Comparison of ENCODE assay signal across 8 cellular contexts in the genomic region with DNA sequence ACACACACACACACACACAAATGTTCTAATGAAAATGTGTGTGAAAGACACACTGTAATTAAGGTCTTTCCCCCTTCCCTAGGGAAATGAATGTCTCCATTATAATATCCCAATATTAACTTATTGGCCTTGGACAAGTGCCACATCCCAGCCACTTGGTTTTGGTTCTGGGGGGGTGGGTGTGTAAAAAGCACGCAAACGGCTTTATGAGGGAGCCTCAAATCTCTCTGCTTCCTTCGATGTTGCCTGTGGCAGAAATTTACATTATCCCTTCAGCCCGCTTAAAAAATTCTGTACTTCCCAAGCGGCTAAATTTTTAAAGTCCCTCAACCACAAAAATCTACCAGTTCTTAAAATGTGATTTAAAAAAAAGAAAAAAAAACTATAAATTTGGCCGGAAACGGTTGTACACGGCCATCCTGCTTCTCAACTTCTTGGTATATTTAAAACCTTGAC.
DNase-seq lines count a peak whose midpoint lies in the region; ATAC-seq and TF ChIP-seq lines count a peak whose summit lies in the region.

No MANE protein-coding gene starts in this region.

- H3K27ac ChIP-seq in VCaP, result peak overlapping the region; percentile 96
- H3K27ac ChIP-seq in subcutaneous abdominal adipose tissue (ENCODE audit: low read depth, low read length), result peak overlapping the region; percentile 63

- no peaks in the 10 kb centered on the region for H3K27me3 ChIP-seq in subcutaneous abdominal adipose tissue (ENCODE audit: control insufficient read depth in 5 of 5, insufficient read depth in 4 of 5, low read length in 5 of 5)

- ATAC-seq in GM21526 (IDR thresholded peaks at IDR 0.05; ENCODE audit: low FRiP score, unreplicated experiment), result no peak

- no peaks in the 10 kb centered on the region for H3K36me3 ChIP-seq in subcutaneous abdominal adipose tissue (ENCODE audit: control insufficient read depth in 5 of 5, insufficient read depth in 5 of 5, low read length in 5 of 5)

- peak overlapping the region in 4 of 5 donors; percentile 34 to 59 (median 42) for H3K9ac ChIP-seq in subcutaneous abdominal adipose tissue (ENCODE audit: low read length in 5 of 5)

- no peak for TF ChIP-seq CTCF in VCaP (conservative IDR thresholded peaks at IDR 0.05)

- H3K4me3 ChIP-seq in iPS-11a (ENCODE audit: low read depth, low read length), result peak overlapping the region; percentile 46
- H3K4me3 ChIP-seq in subcutaneous abdominal adipose tissue (ENCODE audit: low read depth in 1 of 5, low read length in 5 of 5), result peak overlapping the region; percentile 57 to 80 (median 69)

- DNase-seq in NCI-H748 (lab: John Stamatoyannopoulos, UW; ENCODE audit: unreplicated experiment) (peak; percentile 35), NCI-H748 treated with DMSO at 0.1 percent for 48 hours (lab: John Stamatoyannopoulos, UW) (no peak), dedifferentiated amniotic fluid mesenchymal stem cell (ENCODE audit: extremely low spot score) (no peak)
- no peak for DNase-seq in stimulated activated CD4-positive, alpha-beta T cell treated with anti-CD3 and anti-CD28 coated beads, Interleukin-4, amount 100 ng/mL, for 4 hours

- peaks cover 0 to 26% (median 23%) of the 10 kb centered on the region in 5 donors for H3K4me1 ChIP-seq in subcutaneous abdominal adipose tissue (ENCODE audit: control insufficient read depth in 5 of 5, insufficient read depth in 5 of 5, low read length in 5 of 5)

- H3K9me3 ChIP-seq in subcutaneous abdominal adipose tissue (ENCODE audit: control insufficient read depth in 5 of 5, low read length in 5 of 5), result no peaks in the 10 kb centered on the region
